ENCODE assay signal across 19 cellular contexts in genomic region chr16:12193688-12194087, GRCh38.
"Had no signal": no experiment of that assay in that cellular context is flagged by ENCODE, and none has a peak within 500 bp of the region (broad histone marks: within the 10 kb centered on the region; RNA-seq: fewer than 3 reads in every experiment).

No MANE protein-coding gene starts in this region.

- H3K27ac Mint-ChIP-seq: activated CD8-positive, alpha-beta T cell treated with anti-CD3 and anti-CD28 coated beads for 36 hours; activated naive CD4-positive, alpha-beta T cell treated with anti-CD3 and anti-CD28 coated beads, Interleukin-2, amount 50 U/mL, for 24 hours; activated naive CD8-positive, alpha-beta T cell treated with anti-CD3 and anti-CD28 coated beads, Interleukin-2, amount 50 U/mL, for 24 hours; activated T-helper 2 cell treated with anti-CD3 and anti-CD28 coated beads, Interferon-gamma antibody, Interleukin-2, Interleukin-4, amounts not matched to agents 10 μg/mL and 5 μg/mL and 100 μg/mL, durations not matched to agents 14 hours and 24 hours and 36 hours had no signal

- H3K36me3 Mint-ChIP-seq: natural killer cell treated with Interleukin-12 subunit alpha and Interleukin-12 subunit beta and Interleukin-15 and Interleukin-18, amount 100 ng/mL, for 72 hours had no signal

- H3K4me1 Mint-ChIP-seq: activated naive CD8-positive, alpha-beta T cell treated with anti-CD3 and anti-CD28 coated beads, Interleukin-2, amount 50 U/mL, for 24 hours had no signal

- H3K9me3 ChIP-seq: colonic mucosa, left lung, spleen, tibial nerve had no signal

- H3K4me3 ChIP-seq: colonic mucosa, left lung, lung, spleen, tibial nerve had no signal

- ATAC-seq: activated CD8-positive, alpha-beta T cell treated with anti-CD3 and anti-CD28 coated beads for 36 hours; activated naive CD8-positive, alpha-beta T cell treated with anti-CD3 and anti-CD28 coated beads, Interleukin-2, amount 50 U/mL, for 24 hours; activated T-cell treated with anti-CD3 and anti-CD28 coated beads, Interleukin-2, amount 50 U/mL, for 4 hours; left lung; natural killer cell treated with Interleukin-12 subunit alpha and Interleukin-12 subunit beta and Interleukin-15 and Interleukin-18, amount 100 ng/mL, for 72 hours; right cardiac atrium had no signal

- H3K9me3 Mint-ChIP-seq: activated CD8-positive, alpha-beta T cell treated with anti-CD3 and anti-CD28 coated beads for 36 hours; activated naive CD4-positive, alpha-beta T cell treated with anti-CD3 and anti-CD28 coated beads, Interleukin-2, amount 50 U/mL, for 24 hours; activated naive CD8-positive, alpha-beta T cell treated with anti-CD3 and anti-CD28 coated beads, Interleukin-2, amount 50 U/mL, for 24 hours; activated T-cell treated with anti-CD3 and anti-CD28 coated beads, Interleukin-2, amount 50 U/mL, for 4 hours; activated T-helper 2 cell treated with anti-CD3 and anti-CD28 coated beads, Interferon-gamma antibody, Interleukin-2, Interleukin-4, amounts not matched to agents 10 μg/mL and 5 μg/mL and 100 μg/mL, durations not matched to agents 14 hours and 24 hours and 36 hours; natural killer cell treated with Interleukin-12 subunit alpha and Interleukin-12 subunit beta and Interleukin-15 and Interleukin-18, amount 100 ng/mL, for 72 hours had no signal

- H3K36me3 ChIP-seq: colonic mucosa, left lung, spleen, tibial nerve had no signal

- H3K27ac ChIP-seq: colonic mucosa, left lung, spleen, tibial nerve had no signal

- H3K4me3 Mint-ChIP-seq: activated CD8-positive, alpha-beta T cell treated with anti-CD3 and anti-CD28 coated beads for 36 hours; activated naive CD4-positive, alpha-beta T cell treated with anti-CD3 and anti-CD28 coated beads, Interleukin-2, amount 50 U/mL, for 24 hours; activated naive CD8-positive, alpha-beta T cell treated with anti-CD3 and anti-CD28 coated beads, Interleukin-2, amount 50 U/mL, for 24 hours; activated T-cell treated with anti-CD3 and anti-CD28 coated beads, Interleukin-2, amount 50 U/mL, for 4 hours; natural killer cell treated with Interleukin-12 subunit alpha and Interleukin-12 subunit beta and Interleukin-15 and Interleukin-18, amount 100 ng/mL, for 72 hours had no signal

- H3K27me3 ChIP-seq: colonic mucosa, left lung, spleen, tibial nerve had no signal

- H3K27me3 Mint-ChIP-seq: activated CD8-positive, alpha-beta T cell treated with anti-CD3 and anti-CD28 coated beads for 36 hours; activated naive CD4-positive, alpha-beta T cell treated with anti-CD3 and anti-CD28 coated beads, Interleukin-2, amount 50 U/mL, for 24 hours; activated naive CD8-positive, alpha-beta T cell treated with anti-CD3 and anti-CD28 coated beads, Interleukin-2, amount 50 U/mL, for 24 hours; natural killer cell treated with Interleukin-12 subunit alpha and Interleukin-12 subunit beta and Interleukin-15 and Interleukin-18, amount 100 ng/mL, for 72 hours had no signal

- DNase-seq: activated CD4-positive, alpha-beta T cell treated with anti-CD3 and anti-CD28 coated beads, Interleukin-2, amount 50 U/mL, for 1 hour; activated CD4-positive, CD25-positive, alpha-beta regulatory T cell treated with anti-CD3 and anti-CD28 coated beads, Interleukin-2, amount 50 U/mL, for 72 hours; activated CD8-positive, alpha-beta T cell treated with anti-CD3 and anti-CD28 coated beads for 36 hours; activated naive CD8-positive, alpha-beta T cell treated with anti-CD3 and anti-CD28 coated beads, Interleukin-2, amount 50 U/mL, for 24 hours; activated T-cell treated with anti-CD3 and anti-CD28 coated beads, Interleukin-2, amount 50 U/mL, for 4 hours; amygdala; colonic mucosa; effector memory CD4-positive, alpha-beta T cell; left lung; posterior cingulate gyrus; right cardiac atrium; spleen; stimulated activated naive CD4-positive, alpha-beta T cell; T-helper 9 cell had no signal
